Comparison of ENCODE assay signal across 34 cellular contexts in the genomic region with DNA sequence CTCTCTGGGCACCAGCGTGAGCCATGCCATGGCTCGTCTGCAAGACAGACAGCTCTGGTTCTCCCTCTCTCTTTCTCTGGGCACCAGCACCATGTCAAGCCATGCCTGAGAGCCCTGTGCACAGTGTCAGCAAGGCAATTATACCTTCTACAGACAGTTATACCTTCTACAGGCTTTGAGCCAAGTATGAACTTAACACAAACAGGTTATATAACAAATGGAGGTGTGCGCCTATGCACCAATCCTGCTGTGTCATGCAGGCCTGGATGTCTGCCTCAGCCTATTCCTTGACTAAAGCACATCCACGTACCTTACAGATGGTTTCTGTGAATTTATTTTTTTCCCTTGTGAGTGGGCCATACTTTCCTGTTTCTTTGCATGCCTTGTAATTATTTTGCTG. TPM values are rescaled to one million over a fixed set of nuclear protein-coding genes. Genes with fewer than 3 reads are reported as not detected.
"Had no signal": no experiment of that assay in that cellular context is flagged by ENCODE, and none has a peak within 500 bp of the region (broad histone marks: within the 10 kb centered on the region; RNA-seq: fewer than 3 reads in every experiment).

No MANE protein-coding gene starts in this region.

- H3K27ac ChIP-seq: ascending aorta, breast epithelium, cardiac muscle cell, coronary artery, dorsolateral prefrontal cortex had no signal

- FAIRE-seq: frontal cortex had no signal

- H3K36me3 Mint-ChIP-seq: activated naive CD4-positive, alpha-beta T cell treated with anti-CD3 and anti-CD28 coated beads, Interleukin-2, amount 10 ng/mL, durations not matched to agents 7 days and 5 days; activated naive CD8-positive, alpha-beta T cell treated with anti-CD3 and anti-CD28 coated beads, Interleukin-2, amount 10 ng/mL, durations not matched to agents 7 days and 5 days; brain had no signal

- ATAC-seq: activated CD4-positive, alpha-beta T cell treated with anti-CD3 and anti-CD28 coated beads for 36 hours; activated CD8-positive, alpha-beta memory T cell treated with anti-CD3 and anti-CD28 coated beads, Interleukin-2, amount 10 ng/mL, durations not matched to agents 7 days and 5 days; activated CD8-positive, alpha-beta T cell treated with anti-CD3 and anti-CD28 coated beads, Interleukin-2, amount 10 ng/mL, durations not matched to agents 7 days and 5 days; activated naive CD4-positive, alpha-beta T cell treated with anti-CD3 and anti-CD28 coated beads, Interleukin-2, amount 50 U/mL, for 72 hours; activated T-cell treated with anti-CD3 and anti-CD28 coated beads, Interleukin-2, amount 50 U/mL, for 72 hours; esophagus mucosa had no signal

- H3K27me3 ChIP-seq: ascending aorta, breast epithelium, cardiac muscle cell, dorsolateral prefrontal cortex had no signal

- H3K36me3 ChIP-seq: ascending aorta, breast epithelium, cardiac muscle cell had no signal

- H3K4me3 ChIP-seq: ascending aorta, breast epithelium, cardiac muscle cell, coronary artery, dorsolateral prefrontal cortex had no signal

- H3K4me1 Mint-ChIP-seq: activated CD4-positive, alpha-beta T cell treated with anti-CD3 and anti-CD28 coated beads for 36 hours; activated CD4-positive, alpha-beta T cell treated with anti-CD3 and anti-CD28 coated beads, Interleukin-2, amount 10 ng/mL, durations not matched to agents 24 days and 14 days; activated CD8-positive, alpha-beta memory T cell treated with anti-CD3 and anti-CD28 coated beads, Interleukin-2, amount 10 ng/mL, durations not matched to agents 7 days and 5 days; activated naive CD4-positive, alpha-beta T cell treated with anti-CD3 and anti-CD28 coated beads, Interleukin-2, amount 10 ng/mL, durations not matched to agents 7 days and 5 days; activated naive CD8-positive, alpha-beta T cell treated with anti-CD3 and anti-CD28 coated beads, Interleukin-2, amount 10 ng/mL, durations not matched to agents 7 days and 5 days; brain; endodermal cell had no signal

- DNase-seq: activated CD4-positive, alpha-beta memory T cell treated with anti-CD3 and anti-CD28 coated beads for 36 hours; activated CD4-positive, alpha-beta T cell treated with anti-CD3 and anti-CD28 coated beads for 36 hours; activated CD4-positive, alpha-beta T cell treated with anti-CD3 and anti-CD28 coated beads, Interleukin-2, amount 10 ng/mL, durations not matched to agents 24 days and 14 days; activated CD4-positive, CD25-positive, alpha-beta regulatory T cell; activated CD4-positive, CD25-positive, alpha-beta regulatory T cell treated with anti-CD3 and anti-CD28 coated beads, Interleukin-2, amount 50 U/mL, for 72 hours; activated CD8-positive, alpha-beta memory T cell treated with anti-CD3 and anti-CD28 coated beads, Interleukin-2, amount 10 ng/mL, durations not matched to agents 7 days and 5 days; activated CD8-positive, alpha-beta memory T cell treated with anti-CD3 and anti-CD28 coated beads, Interleukin-2, amount 50 U/mL, for 4 hours; activated CD8-positive, alpha-beta T cell treated with anti-CD3 and anti-CD28 coated beads, Interleukin-2, amount 10 ng/mL, durations not matched to agents 7 days and 5 days; activated gamma-delta T cell; activated naive CD4-positive, alpha-beta T cell; activated naive CD4-positive, alpha-beta T cell treated with anti-CD3 and anti-CD28 coated beads, Interleukin-2, amount 10 ng/mL, durations not matched to agents 7 days and 5 days; activated naive CD8-positive, alpha-beta T cell treated with anti-CD3 and anti-CD28 coated beads, Interleukin-2, amount 10 ng/mL, durations not matched to agents 7 days and 5 days; activated T-cell treated with anti-CD3 and anti-CD28 coated beads for 4 hours; activated T-cell treated with anti-CD3 and anti-CD28 coated beads, Interleukin-2, amount 50 U/mL, for 24 hours; activated T-cell treated with anti-CD3 and anti-CD28 coated beads, Interleukin-2, amount 50 U/mL, for 72 hours; central memory CD4-positive, alpha-beta T cell; cerebellar nuclear complex; dorsolateral prefrontal cortex; effector memory CD4-positive, alpha-beta T cell; endodermal cell; foreskin fibroblast; head of caudate nucleus; T-helper 2 cell had no signal

- H3K9me3 Mint-ChIP-seq: activated CD4-positive, alpha-beta memory T cell treated with anti-CD3 and anti-CD28 coated beads for 36 hours; activated CD4-positive, alpha-beta T cell treated with anti-CD3 and anti-CD28 coated beads, Interleukin-2, amount 10 ng/mL, durations not matched to agents 24 days and 14 days; activated naive CD4-positive, alpha-beta T cell treated with anti-CD3 and anti-CD28 coated beads, Interleukin-2, amount 10 ng/mL, durations not matched to agents 7 days and 5 days; activated naive CD8-positive, alpha-beta T cell treated with anti-CD3 and anti-CD28 coated beads, Interleukin-2, amount 10 ng/mL, durations not matched to agents 7 days and 5 days; activated T-cell treated with anti-CD3 and anti-CD28 coated beads, Interleukin-2, amount 50 U/mL, for 72 hours; dendritic cell treated with granulocyte-macrophage colony-stimulating factor and Interleukin-4, amounts not matched to agents 40 ng/mL and 50 ng/mL, for 4 days had no signal

- H3K4me3 Mint-ChIP-seq: activated CD4-positive, alpha-beta memory T cell treated with anti-CD3 and anti-CD28 coated beads for 36 hours; activated CD4-positive, alpha-beta T cell treated with anti-CD3 and anti-CD28 coated beads for 36 hours; activated CD4-positive, alpha-beta T cell treated with anti-CD3 and anti-CD28 coated beads, Interleukin-2, amount 10 ng/mL, durations not matched to agents 24 days and 14 days; activated CD8-positive, alpha-beta memory T cell treated with anti-CD3 and anti-CD28 coated beads, Interleukin-2, amount 10 ng/mL, durations not matched to agents 7 days and 5 days; activated CD8-positive, alpha-beta T cell treated with anti-CD3 and anti-CD28 coated beads, Interleukin-2, amount 10 ng/mL, durations not matched to agents 7 days and 5 days; activated naive CD4-positive, alpha-beta T cell treated with anti-CD3 and anti-CD28 coated beads, Interleukin-2, amount 10 ng/mL, durations not matched to agents 7 days and 5 days; activated naive CD8-positive, alpha-beta T cell treated with anti-CD3 and anti-CD28 coated beads, Interleukin-2, amount 10 ng/mL, durations not matched to agents 7 days and 5 days; activated T-cell treated with anti-CD3 and anti-CD28 coated beads, Interleukin-2, amount 50 U/mL, for 24 hours; activated T-cell treated with anti-CD3 and anti-CD28 coated beads, Interleukin-2, amount 50 U/mL, for 72 hours; brain; dendritic cell treated with granulocyte-macrophage colony-stimulating factor and Interleukin-4, amounts not matched to agents 40 ng/mL and 50 ng/mL, for 4 days; endodermal cell had no signal

- H3K4me1 ChIP-seq: ascending aorta, breast epithelium had no signal

- H3K27ac Mint-ChIP-seq: activated CD4-positive, alpha-beta memory T cell treated with anti-CD3 and anti-CD28 coated beads for 36 hours; activated CD4-positive, alpha-beta T cell treated with anti-CD3 and anti-CD28 coated beads for 36 hours; activated CD4-positive, alpha-beta T cell treated with anti-CD3 and anti-CD28 coated beads, Interleukin-2, amount 10 ng/mL, durations not matched to agents 24 days and 14 days; activated CD8-positive, alpha-beta memory T cell treated with anti-CD3 and anti-CD28 coated beads, Interleukin-2, amount 10 ng/mL, durations not matched to agents 7 days and 5 days; activated CD8-positive, alpha-beta T cell treated with anti-CD3 and anti-CD28 coated beads, Interleukin-2, amount 10 ng/mL, durations not matched to agents 7 days and 5 days; activated naive CD4-positive, alpha-beta T cell treated with anti-CD3 and anti-CD28 coated beads, Interleukin-2, amount 10 ng/mL, durations not matched to agents 7 days and 5 days; activated naive CD4-positive, alpha-beta T cell treated with anti-CD3 and anti-CD28 coated beads, Interleukin-2, amount 50 U/mL, for 72 hours; activated naive CD8-positive, alpha-beta T cell treated with anti-CD3 and anti-CD28 coated beads, Interleukin-2, amount 10 ng/mL, durations not matched to agents 7 days and 5 days; activated T-cell treated with anti-CD3 and anti-CD28 coated beads, Interleukin-2, amount 50 U/mL, for 24 hours; activated T-cell treated with anti-CD3 and anti-CD28 coated beads, Interleukin-2, amount 50 U/mL, for 72 hours; brain; dendritic cell treated with granulocyte-macrophage colony-stimulating factor and Interleukin-4, amounts not matched to agents 40 ng/mL and 50 ng/mL, for 4 days; endodermal cell had no signal

RNA-seq across cellular contexts. Expression of gene FBXL2, which starts 5.9 kb away (rescaled TPM):
- total RNA-seq: activated CD4-positive, alpha-beta memory T cell treated with anti-CD3 and anti-CD28 coated beads for 36 hours; activated CD4-positive, alpha-beta T cell treated with anti-CD3 and anti-CD28 coated beads, Interleukin-2, amount 10 ng/mL, durations not matched to agents 24 days and 14 days; activated CD8-positive, alpha-beta memory T cell treated with anti-CD3 and anti-CD28 coated beads for 36 hours; activated CD8-positive, alpha-beta memory T cell treated with anti-CD3 and anti-CD28 coated beads, Interleukin-2, amount 10 ng/mL, durations not matched to agents 7 days and 5 days; activated CD8-positive, alpha-beta T cell treated with anti-CD3 and anti-CD28 coated beads, Interleukin-2, amount 10 ng/mL, durations not matched to agents 7 days and 5 days; activated naive CD4-positive, alpha-beta T cell treated with anti-CD3 and anti-CD28 coated beads, Interleukin-2, amount 50 U/mL, for 72 hours; activated naive CD8-positive, alpha-beta T cell treated with anti-CD3 and anti-CD28 coated beads, Interleukin-2, amount 10 ng/mL, durations not matched to agents 7 days and 5 days; T-helper 1 cell treated with Interleukin-12 subunit alpha and Interleukin-12 subunit beta and Interleukin-4 antibody, amounts not matched to agents 30 ng/mL and 1 ng/mL, for 36 hours had no signal

RNA-seq across cellular contexts. Expression of gene SUSD5, which starts 52.7 kb away (rescaled TPM):
- total RNA-seq: activated CD4-positive, alpha-beta memory T cell treated with anti-CD3 and anti-CD28 coated beads for 36 hours; activated CD4-positive, alpha-beta T cell treated with anti-CD3 and anti-CD28 coated beads for 36 hours; activated CD4-positive, alpha-beta T cell treated with anti-CD3 and anti-CD28 coated beads, Interleukin-2, amount 10 ng/mL, durations not matched to agents 24 days and 14 days; activated CD8-positive, alpha-beta memory T cell treated with anti-CD3 and anti-CD28 coated beads for 36 hours; activated CD8-positive, alpha-beta memory T cell treated with anti-CD3 and anti-CD28 coated beads, Interleukin-2, amount 10 ng/mL, durations not matched to agents 7 days and 5 days; activated CD8-positive, alpha-beta T cell treated with anti-CD3 and anti-CD28 coated beads, Interleukin-2, amount 10 ng/mL, durations not matched to agents 7 days and 5 days; activated naive CD4-positive, alpha-beta T cell treated with anti-CD3 and anti-CD28 coated beads, Interleukin-2, amount 50 U/mL, for 72 hours; activated naive CD8-positive, alpha-beta T cell treated with anti-CD3 and anti-CD28 coated beads, Interleukin-2, amount 10 ng/mL, durations not matched to agents 7 days and 5 days; activated T-cell treated with anti-CD3 and anti-CD28 coated beads, Interleukin-2, amount 50 U/mL, for 72 hours; T-helper 1 cell treated with Interleukin-12 subunit alpha and Interleukin-12 subunit beta and Interleukin-4 antibody, amounts not matched to agents 30 ng/mL and 1 ng/mL, for 36 hours had no signal
